13 cellular contexts compared by ENCODE assay signal in the genomic region with DNA sequence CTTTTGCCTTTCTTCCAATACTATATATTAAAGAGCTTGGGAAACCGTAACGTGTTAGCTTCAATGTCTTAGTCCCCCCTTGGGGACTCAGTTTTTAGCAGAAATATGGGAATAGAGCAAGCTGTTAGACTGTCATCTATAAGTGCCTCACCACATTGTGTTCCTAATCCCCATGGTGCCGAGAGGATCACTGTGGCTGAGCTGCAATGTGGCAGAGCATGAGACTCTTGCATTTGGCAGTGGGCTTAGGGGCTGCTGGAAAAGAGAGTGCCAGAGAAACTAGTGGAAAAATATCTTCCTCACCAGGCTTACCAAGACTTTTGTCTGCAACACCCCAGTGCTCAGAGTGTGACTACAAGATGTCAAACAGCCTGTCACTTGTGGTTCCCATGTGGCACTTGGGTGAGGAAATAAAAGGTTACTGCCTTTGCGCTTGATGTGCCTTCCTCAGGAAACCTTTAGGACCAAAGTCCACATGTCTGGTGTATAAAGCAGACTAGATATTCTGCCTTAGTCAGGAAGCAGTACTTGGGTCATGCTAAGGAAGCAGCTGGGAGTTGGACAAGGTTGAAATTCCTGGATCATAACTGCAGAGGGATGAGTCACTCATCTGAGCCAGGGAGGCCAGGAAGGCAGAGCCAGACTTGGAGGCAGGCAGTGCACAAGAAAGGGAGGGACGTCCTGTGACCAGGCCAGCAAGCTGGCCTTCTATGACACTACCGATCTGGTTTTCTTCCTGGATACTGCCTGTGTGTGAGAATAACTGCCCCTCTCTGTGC. TPM values are rescaled to one million over a fixed set of nuclear protein-coding genes. Genes with fewer than 3 reads are reported as not detected.
DNase-seq lines count a peak whose midpoint lies in the region; ATAC-seq and FAIRE-seq lines count a peak whose summit lies in the region.
"Had no signal": no experiment of that assay in that cellular context is flagged by ENCODE, and none has a peak within 500 bp of the region (broad histone marks: within the 10 kb centered on the region; RNA-seq: fewer than 3 reads in every experiment).

No MANE protein-coding gene starts in this region.

- no peaks in the 10 kb centered on the region for H3K27me3 ChIP-seq in small intestine (ENCODE audit: control insufficient read depth in 2 of 2, insufficient read depth in 2 of 2, low read length in 2 of 2)

- no peaks in the 10 kb centered on the region for H3K36me3 ChIP-seq in small intestine (ENCODE audit: control insufficient read depth in 2 of 2, insufficient read depth in 2 of 2, low read length in 2 of 2)

- H3K4me3 ChIP-seq in small intestine (ENCODE audit: low read depth in 1 of 2, low read length in 2 of 2), result no peak overlapping the region

- no peak overlapping the region for H3K27ac ChIP-seq in small intestine (ENCODE audit: low read depth in 1 of 2, low read length in 1 of 2)

- H3K9me3 ChIP-seq in small intestine (ENCODE audit: control insufficient read depth, low read depth), result no peaks in the 10 kb centered on the region

- WGBS in small intestine, 3 donors, result 52 to 55% (median 54%) methylated on average over 6 of the region's 6 CpGs

- ATAC-seq in left ventricle myocardium superior (peak; percentile 96), HG03045 (IDR thresholded peaks at IDR 0.05; ENCODE audit: unreplicated experiment) (no peak), HG03432 (IDR thresholded peaks at IDR 0.05; ENCODE audit: unreplicated experiment) (no peak), HG02623 (IDR thresholded peaks at IDR 0.05; ENCODE audit: unreplicated experiment) (no peak)
- ATAC-seq: activated T-helper 17 cell treated with anti-CD3 and anti-CD28 coated beads, Interleukin-2, amount 50 U/mL, for 72 hours had no signal

- DNase-seq in HCEC 1CT (peak; percentile 83), amniotic epithelial cell (ENCODE audit: low read depth) (peak; percentile 86), left ventricle myocardium superior (peak; percentile 41), small intestine (peak; percentile 67)
- DNase-seq in stimulated activated CD4-positive, alpha-beta T cell treated with anti-CD3 and anti-CD28 coated beads, Interleukin-2, amount 100 ng/mL, for 48 hours, result no peak
- DNase-seq: H7, retina had no signal

- FAIRE-seq in small intestine (lab: Jason Lieb, UNC), result no peak
- FAIRE-seq: frontal cortex had no signal

- intact Hi-C loops in left ventricle myocardium superior (cut with micrococcal nuclease), result no loop called here

- no peaks in the 10 kb centered on the region for H3K4me1 ChIP-seq in small intestine (ENCODE audit: control insufficient read depth in 2 of 2, insufficient read depth in 1 of 2, low read depth in 1 of 2, low read length in 1 of 2)

RNA-seq across cellular contexts. Expression of gene MAGEA4, which starts 9.7 kb away (rescaled TPM):
- not detected for total RNA-seq in left ventricle myocardium superior
- not detected for polyA plus RNA-seq in small intestine
- total RNA-seq: activated T-helper 17 cell treated with anti-CD3 and anti-CD28 coated beads, Interleukin-2, amount 50 U/mL, for 72 hours; frontal cortex had no signal
- polyA plus RNA-seq: thymus had no signal

Comparison
In these comparisons a context has a peak if more than half of its experiments do, and no peak if none do; other contexts are left out.
1. DNase-seq: peak in HCEC 1CT (single experiment), amniotic epithelial cell (single experiment), left ventricle myocardium superior (single experiment) and small intestine (single experiment); none in stimulated activated CD4-positive, alpha-beta T cell treated with anti-CD3 and anti-CD28 coated beads, Interleukin-2, amount 100 ng/mL, for 48 hours (0 of 2).